ENCODE assay signal across 23 cellular contexts in genomic region chr17:75557852-75558665, GRCh38. TPM values are rescaled to one million over a fixed set of nuclear protein-coding genes. Genes with fewer than 3 reads are reported as not detected.
A peak's percentile ranks its signal among the peaks of the same experiment; 100 is the strongest.
DNase-seq lines count a peak whose midpoint lies in the region; ATAC-seq, FAIRE-seq and TF ChIP-seq lines count a peak whose summit lies in the region.
"Had no signal": no experiment of that assay in that cellular context is flagged by ENCODE, and none has a peak within 500 bp of the region (broad histone marks: within the 10 kb centered on the region; RNA-seq: fewer than 3 reads in every experiment).

No MANE protein-coding gene starts in this region.

- TF ChIP-seq RAD21 in SK-N-SH (IDR thresholded peaks at IDR 0.05; ENCODE audit: low read length): no peak

- DNase-seq in SK-N-SH (no peak), dorsolateral prefrontal cortex (peak in 2 of 10 donors; percentile 10 to 53), midbrain (lab: John Stamatoyannopoulos, UW) (peak; percentile 63), transverse colon (no peak), HUDEP-2 (lab: John Stamatoyannopoulos, UW; ENCODE audit: unreplicated experiment in 76 of 76) (no peak), D721Med (ENCODE audit: insufficient read length, low spot score) (no peak), RKO (ENCODE audit: low spot score) (no peak)
- DNase-seq: activated CD4-positive, alpha-beta memory T cell treated with anti-CD3 and anti-CD28 coated beads for 36 hours; activated naive CD4-positive, alpha-beta T cell treated with anti-CD3 and anti-CD28 coated beads, Interleukin-2, amount 50 U/mL, for 16 hours; activated T-cell treated with anti-CD3 and anti-CD28 coated beads, Interleukin-2, amount 50 U/mL, for 24 hours; DMS79 treated with DMSO at 0.1 percent for 48 hours; foreskin melanocyte; naive B cell; NCI-H1694; NK-92 treated with Interleukin-12 subunit alpha and Interleukin-12 subunit beta, amount 100 ng/mL, for 24 hours; SHP77; stimulated activated CD4-positive, alpha-beta T cell treated with anti-CD3 and anti-CD28 coated beads, Interleukin-4, amount 100 ng/mL, for 4 hours; T-helper 17 cell had no signal

- H3K27ac ChIP-seq in SK-N-SH (ENCODE audit: low read depth in 2 of 2, low read length in 1 of 2) (peak overlapping the region in 1 of 2 experiments; percentile 65; a peak in 2 of 4 replicates), dorsolateral prefrontal cortex (peak overlapping the region; percentile 18 to 96 (median 89)), transverse colon (peak overlapping the region; percentile 74 to 80 (median 77))
- H3K27ac ChIP-seq: suprapubic skin, WERI-Rb-1 had no signal

- CTCF ChIA-PET in SK-N-SH (lab: Yijun Ruan, JAX): interaction anchor here (0.6 to 4.6 kb wide), 11 partner anchors 39 to 226 kb away, joined by 3 to 20 read pairs (median 4); partner anchors contain the start of genes SMIM5 and TSEN54

- in situ Hi-C loops in transverse colon (cut with MboI; ENCODE audit: low pct_ligation_motif_present in 1 of 4, low pct_unique_long_range_greater_than_20kb in 1 of 4, low sequenced_read_pairs in 3 of 4): no loop called here

- no peak for TF ChIP-seq POLR2A in transverse colon (IDR thresholded peaks at IDR 0.05)

- H4K20me1 ChIP-seq in SK-N-SH (ENCODE audit: insufficient read depth): no peaks in the 10 kb centered on the region

- no peak overlapping the region for H3K9ac ChIP-seq in SK-N-SH

- FAIRE-seq in D721Med (lab: Jason Lieb, UNC): no peak

- TF ChIP-seq CTCF in SK-N-SH (IDR thresholded peaks at IDR 0.05) (no peak), dorsolateral prefrontal cortex (IDR thresholded peaks at IDR 0.05 in 54 of 56, conservative IDR thresholded peaks at IDR 0.05 in 2 of 56; ENCODE audit: low read depth in 1 of 56, partially characterized antibody in 56 of 56) (no peak), transverse colon (IDR thresholded peaks at IDR 0.05) (no peak), D721Med (IDR thresholded peaks at IDR 0.05; ENCODE audit: insufficient read depth, missing control alignments) (no peak)

- no peaks in the 10 kb centered on the region for H3F3A ChIP-seq in SK-N-SH (replicated peaks; ENCODE audit: insufficient read depth)

- POLR2A ChIA-PET in SK-N-SH (lab: Yijun Ruan, JAX): no interaction called here

- H3K9me3 ChIP-seq in SK-N-SH: no peaks in the 10 kb centered on the region
- H3K9me3 ChIP-seq in transverse colon: no peaks in the 10 kb centered on the region
- H3K9me3 ChIP-seq: left lung, MG63, suprapubic skin had no signal

- no peaks in the 10 kb centered on the region for H3K79me2 ChIP-seq in SK-N-SH (ENCODE audit: insufficient read depth)

- H3K27me3 ChIP-seq in SK-N-SH (ENCODE audit: insufficient read depth): no peaks in the 10 kb centered on the region
- H3K27me3 ChIP-seq in dorsolateral prefrontal cortex: no peaks in the 10 kb centered on the region
- H3K27me3 ChIP-seq in transverse colon: no peaks in the 10 kb centered on the region
- H3K27me3 ChIP-seq: left lung, MG63, suprapubic skin had no signal

- no peak overlapping the region for H2AFZ ChIP-seq in SK-N-SH (ENCODE audit: low read depth)

- peak; percentile 32 for ATAC-seq in SK-N-SH treated with all-trans-retinoic acid at 6 μM for 48 hours

- H3K4me1 ChIP-seq in SK-N-SH (ENCODE audit: control insufficient read depth in 1 of 2, insufficient read depth in 2 of 2, low read depth in 1 of 2, low read length in 1 of 2) (peaks cover 4 to 19% of the 10 kb centered on the region in 2 experiments; a peak in 1 of 4 replicates), transverse colon (peaks cover 0 to 36% (median 34%) of the 10 kb centered on the region in 4 donors)

- H3K36me3 ChIP-seq in SK-N-SH (replicated peaks in 1 of 2; ENCODE audit: control insufficient read depth in 1 of 2, insufficient read depth in 2 of 2, low read length in 1 of 2) (no peaks in the 10 kb centered on the region), transverse colon (peaks cover 0 to 1% (median 0%) of the 10 kb centered on the region in 4 donors)
- H3K36me3 ChIP-seq: MG63 had no signal

- H3K4me2 ChIP-seq in SK-N-SH: no peak overlapping the region

- H3K4me3 ChIP-seq in SK-N-SH (ENCODE audit: low read depth in 2 of 2, low read length in 1 of 2) (no peak overlapping the region), dorsolateral prefrontal cortex (peak overlapping the region in 2 of 59 donors; percentile 5 to 24), transverse colon (no peak overlapping the region)
- H3K4me3 ChIP-seq: left lung, MG63, suprapubic skin had no signal

- no peaks in the 10 kb centered on the region for H3K9me2 ChIP-seq in SK-N-SH

- TF ChIP-seq EP300 in SK-N-SH (IDR thresholded peaks at IDR 0.05; ENCODE audit: borderline replicate concordance in 1 of 2, low read depth in 1 of 2, low read length in 1 of 2): no peak
- TF ChIP-seq EP300 in transverse colon (IDR thresholded peaks at IDR 0.05; ENCODE audit: low read depth): no peak

- 88% methylated on average over 17 of the region's 18 CpGs for WGBS in SK-N-SH (ENCODE audit: low lambda C conversion rate)
- WGBS in transverse colon (ENCODE audit: low coverage in 1 of 2), 2 donors: 60 to 69% methylated on average over 2 to 15 of the region's 18 CpGs

- intact Hi-C loops in dorsolateral prefrontal cortex (cut with DNase I) (no loop called here), transverse colon (cut with DNase I; ENCODE audit: low total_unique reads) (no loop called here)

TF ChIP-seq in SK-N-SH treated with all-trans-retinoic acid at 6 μM for 48 hours, 23 proteins besides CTCF, POLR2A, EP300 and RAD21 (continues in another document):
- TF ChIP-seq CREB5 (CRISPR knock-in tag; IDR thresholded peaks at IDR 0.05; ENCODE audit: low read depth) (no peak), SNAI2 (CRISPR knock-in tag; IDR thresholded peaks at IDR 0.05) (no peak)

TF ChIP-seq in SK-N-SH, 30 proteins besides CTCF, POLR2A, EP300 and RAD21 (continues in another document):
- TF ChIP-seq TAF1 (IDR thresholded peaks at IDR 0.05; ENCODE audit: borderline replicate concordance, low read depth, low read length) (no peak), GABPA (IDR thresholded peaks at IDR 0.05; ENCODE audit: low read depth) (no peak), POLR2AphosphoS5 (IDR thresholded peaks at IDR 0.05; ENCODE audit: low read depth, low read length) (no peak), REST (IDR thresholded peaks at IDR 0.05; ENCODE audit: low read depth, low read length) (no peak), JUND (IDR thresholded peaks at IDR 0.05) (no peak), YY1 (IDR thresholded peaks at IDR 0.05; ENCODE audit: low read depth) (no peak), EZH2phosphoT487 (IDR thresholded peaks at IDR 0.05; ENCODE audit: borderline replicate concordance, low read depth) (no peak), SMC3 (IDR thresholded peaks at IDR 0.05; ENCODE audit: low read depth, low read length) (no peak), ELF1 (IDR thresholded peaks at IDR 0.05) (no peak), FOSL2 (IDR thresholded peaks at IDR 0.05; ENCODE audit: borderline replicate concordance, low read depth) (no peak), RFX5 (IDR thresholded peaks at IDR 0.05; ENCODE audit: low read length) (no peak)

RNA-seq across cellular contexts. Expression of gene MYO15B, which starts 29.5 kb away (rescaled TPM):
- polyA plus RNA-seq in SK-N-SH (2012; rRNA removed): 9.7 and 10.3 TPM in 2 replicates
- 1.2 and 2.0 TPM in 2 replicates for polyA plus RNA-seq in SK-N-SH (2012; cell fraction: cytosol; rRNA removed)
- polyA plus RNA-seq in SK-N-SH (2012; cell fraction: nucleus; rRNA removed): 82.9 and 131 TPM in 2 replicates
- 100 to 1,000 TPM in 71 of 120 experiments, 10 to 100 TPM in 49; 51.8 to 266 (median 108) TPM for total RNA-seq in dorsolateral prefrontal cortex
- total RNA-seq in transverse colon: 1,000 to 10,000 TPM in 1 of 4 donors, 100 to 1,000 TPM in 2, 10 to 100 TPM in 1; 59.3 to 1,778 (median 829) TPM

RNA-seq across cellular contexts. Expression of gene LLGL2, which starts 32.6 kb away (rescaled TPM):
- 4.4 and 6.7 TPM in 2 replicates for polyA plus RNA-seq in SK-N-SH (2012; rRNA removed)
- polyA plus RNA-seq in SK-N-SH (2012; cell fraction: cytosol; rRNA removed): 1.7 and 3.1 TPM in 2 replicates
- 14.0 and 23.1 TPM in 2 replicates for polyA plus RNA-seq in SK-N-SH (2012; cell fraction: nucleus; rRNA removed)
- total RNA-seq in dorsolateral prefrontal cortex (10 to 100 TPM in 65 of 120 experiments, 1 to 10 TPM in 55; 3.2 to 31.5 (median 10.6) TPM), transverse colon (1,000 to 10,000 TPM in 1 of 4 donors, 100 to 1,000 TPM in 3; 326 to 1,573 (median 641) TPM)

RNA-seq across cellular contexts. Expression of gene TSEN54, which starts 41.7 kb away (rescaled TPM):
- polyA plus RNA-seq in SK-N-SH (2012; rRNA removed): 29.8 and 37.7 TPM in 2 replicates
- polyA plus RNA-seq in SK-N-SH (2012; cell fraction: cytosol; rRNA removed): 14.2 and 21.1 TPM in 2 replicates
- 85.0 and 113 TPM in 2 replicates for polyA plus RNA-seq in SK-N-SH (2012; cell fraction: nucleus; rRNA removed)
- total RNA-seq in dorsolateral prefrontal cortex: 10 to 100 TPM; 14.4 to 45.4 (median 27.2) TPM
- 100 to 1,000 TPM in 1 of 4 donors, 10 to 100 TPM in 3; 36.6 to 105 (median 61.2) TPM for total RNA-seq in transverse colon

RNA-seq across cellular contexts. Expression of gene CASKIN2, which starts 42.7 kb away (rescaled TPM):
- polyA plus RNA-seq in SK-N-SH (2012; rRNA removed): 5.2 and 6.5 TPM in 2 replicates
- polyA plus RNA-seq in SK-N-SH (2012; cell fraction: cytosol; rRNA removed): 2.3 and 4.5 TPM in 2 replicates
- polyA plus RNA-seq in SK-N-SH (2012; cell fraction: nucleus; rRNA removed): 18.8 and 32.9 TPM in 2 replicates
- total RNA-seq in dorsolateral prefrontal cortex (10 to 100 TPM; 23.3 to 80.3 (median 41.6) TPM), transverse colon (100 to 1,000 TPM in 1 of 4 donors, 10 to 100 TPM in 3; 16.5 to 128 (median 24.8) TPM)

Comparison
In these comparisons a context has a peak if more than half of its experiments do, and no peak if none do; other contexts are left out.
1. RNA of gene LLGL2, which starts 32.6 kb away (total RNA-seq): 326 to 1,573 TPM in transverse colon; 3.2 to 31.5 TPM in dorsolateral prefrontal cortex; every median in the first group is over 10 times any median in the second.